ENCODE assay signal across 8 cellular contexts in the genomic region with DNA sequence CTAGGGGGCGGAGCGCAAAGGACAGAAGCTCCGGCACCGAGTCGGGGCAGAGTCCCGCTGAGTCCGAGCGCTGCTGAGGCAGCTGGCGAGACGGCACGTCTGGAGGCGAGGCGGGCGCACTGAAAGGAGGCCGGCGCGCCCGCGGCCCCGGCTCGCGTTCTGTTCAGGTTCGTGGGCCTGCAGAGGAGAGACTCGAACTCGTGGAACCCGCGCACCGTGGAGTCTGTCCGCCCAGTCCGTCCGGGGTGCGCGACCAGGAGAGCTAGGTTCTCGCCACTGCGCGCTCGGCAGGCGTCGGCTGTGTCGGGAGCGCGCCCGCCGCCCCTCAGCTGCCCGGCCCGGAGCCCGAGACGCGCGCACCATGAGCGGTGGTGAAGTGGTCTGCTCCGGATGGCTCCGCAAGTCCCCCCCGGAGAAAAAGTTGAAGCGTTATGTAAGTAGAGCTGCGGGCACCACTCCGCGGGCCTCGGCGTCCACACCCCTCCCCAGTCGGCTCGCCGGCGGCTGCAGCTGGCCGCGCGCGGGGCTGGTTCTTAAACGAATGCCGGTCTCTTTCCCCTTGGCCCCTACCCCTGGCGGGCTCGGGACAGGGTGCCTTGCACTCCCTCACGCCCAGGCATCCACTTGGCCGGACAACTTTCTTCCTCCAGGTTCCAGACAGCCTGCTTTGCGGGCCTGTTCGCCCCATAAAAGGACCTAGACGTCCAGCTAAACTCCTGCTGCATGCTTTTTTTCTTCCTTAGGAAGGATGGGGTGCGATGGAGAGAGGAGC. TPM values are rescaled to one million over a fixed set of nuclear protein-coding genes. Genes with fewer than 3 reads are reported as not detected.
DNase-seq lines count a peak whose midpoint lies in the region; ATAC-seq and TF ChIP-seq lines count a peak whose summit lies in the region.

GAB1 (plus strand) TSS at position 49 of the 772 bp plus-strand sequence; CDS start at position 362, 313 bp downstream.

- H3K4me3 ChIP-seq in duodenal mucosa (ENCODE audit: low read depth in 1 of 2, low read length in 2 of 2) (peak within 1 kb of the TSS; percentile 90 to 95), lower lobe of right lung (peak within 1 kb of the TSS; percentile 95), stomach smooth muscle (ENCODE audit: low read length in 2 of 2) (peak within 1 kb of the TSS; percentile 92 to 99)

- peaks cover 10 to 11% (median 11%) of the 10 kb centered on the region in 3 donors for H3K4me1 Mint-ChIP-seq in IgD-negative memory B cell
- peaks cover 6% of the 10 kb centered on the region for H3K4me1 Mint-ChIP-seq in T-helper 1 cell treated with Interleukin-12 subunit alpha and Interleukin-12 subunit beta and Interleukin-4 antibody, amounts not matched to agents 30 μg/mL and 1 μg/mL, for 36 hours (ENCODE audit: low read depth)

- peak within 1 kb of the TSS; percentile 89 for H3K27ac ChIP-seq in duodenal mucosa (ENCODE audit: low read depth, low read length)
- H3K27ac ChIP-seq in lower lobe of right lung, result peak within 1 kb of the TSS; percentile 90
- H3K27ac ChIP-seq in stomach smooth muscle (ENCODE audit: low read length), result peak within 1 kb of the TSS; percentile 96

- H3K9me3 ChIP-seq in duodenal mucosa (ENCODE audit: control insufficient read depth in 1 of 2, low read length in 2 of 2) (no peaks in the 10 kb centered on the region), lower lobe of right lung (no peaks in the 10 kb centered on the region), stomach smooth muscle (ENCODE audit: control insufficient read depth in 2 of 2, low read length in 2 of 2) (no peaks in the 10 kb centered on the region)

- H3K36me3 ChIP-seq in duodenal mucosa (ENCODE audit: control insufficient read depth in 1 of 2, insufficient read depth in 2 of 2, low read length in 2 of 2) (no peaks in the 10 kb centered on the region), lower lobe of right lung (no peaks in the 10 kb centered on the region), stomach smooth muscle (ENCODE audit: control insufficient read depth in 2 of 2, insufficient read depth in 2 of 2, low read length in 2 of 2) (no peaks in the 10 kb centered on the region)

- peak; percentile 41 to 54 for DNase-seq in activated CD4-positive, alpha-beta T cell treated with anti-CD3 and anti-CD28 coated beads, Interleukin-2, amount 50 U/mL, for 48 hours
- no peak for DNase-seq in activated CD4-positive, alpha-beta T cell treated with anti-CD3 and anti-CD28 coated beads, Interleukin-2, amount 50 U/mL, for 1 hour
- peak; percentile 86 for DNase-seq in lower lobe of right lung

- peak within 1 kb of the TSS; percentile 83 to 97 (median 96) for H3K4me3 Mint-ChIP-seq in IgD-negative memory B cell
- H3K4me3 Mint-ChIP-seq in T-helper 1 cell treated with Interleukin-12 subunit alpha and Interleukin-12 subunit beta and Interleukin-4 antibody, amounts not matched to agents 30 μg/mL and 1 μg/mL, for 36 hours, result peak within 1 kb of the TSS; percentile 89

- peak within 1 kb of the TSS; percentile 67 to 91 for H3K9ac ChIP-seq in duodenal mucosa (ENCODE audit: low read depth in 1 of 2, low read length in 2 of 2)
- peak within 1 kb of the TSS; percentile 84 to 85 for H3K9ac ChIP-seq in stomach smooth muscle (ENCODE audit: low read length in 2 of 2)

- H3K4me1 ChIP-seq in duodenal mucosa (ENCODE audit: control insufficient read depth in 1 of 2, insufficient read depth in 2 of 2, low read length in 2 of 2) (peaks cover 16 to 26% of the 10 kb centered on the region in 2 donors), lower lobe of right lung (peaks cover 16% of the 10 kb centered on the region), stomach smooth muscle (ENCODE audit: control insufficient read depth, insufficient read depth, low read length) (peaks cover 7% of the 10 kb centered on the region)

- intact Hi-C loops in lower lobe of right lung (cut with DNase I), result no loop called here

- H3K27ac Mint-ChIP-seq in IgD-negative memory B cell, result peak within 1 kb of the TSS in 2 of 3 donors; percentile 1 to 75
- no peak within 1 kb of the TSS for H3K27ac Mint-ChIP-seq in T-helper 1 cell treated with Interleukin-12 subunit alpha and Interleukin-12 subunit beta and Interleukin-4 antibody, amounts not matched to agents 30 μg/mL and 1 μg/mL, for 36 hours

- H3K9me3 Mint-ChIP-seq in IgD-negative memory B cell, result no peaks in the 10 kb centered on the region
- H3K9me3 Mint-ChIP-seq in T-helper 1 cell treated with Interleukin-12 subunit alpha and Interleukin-12 subunit beta and Interleukin-4 antibody, amounts not matched to agents 30 μg/mL and 1 μg/mL, for 36 hours, result no peaks in the 10 kb centered on the region

- peak; percentile 78 for ATAC-seq in GM21723 (IDR thresholded peaks at IDR 0.05; ENCODE audit: unreplicated experiment)
- peak; percentile 84 to 86 for ATAC-seq in lower lobe of right lung

- H3K27me3 ChIP-seq in duodenal mucosa (ENCODE audit: control insufficient read depth in 1 of 2, insufficient read depth in 2 of 2, low read length in 2 of 2) (no peaks in the 10 kb centered on the region), lower lobe of right lung (ENCODE audit: low read depth) (no peaks in the 10 kb centered on the region), stomach smooth muscle (ENCODE audit: control insufficient read depth in 1 of 2, insufficient read depth in 2 of 2, low read length in 2 of 2) (no peaks in the 10 kb centered on the region)

- H3K27me3 Mint-ChIP-seq in IgD-negative memory B cell, result peaks cover 33% of the 10 kb centered on the region
- H3K27me3 Mint-ChIP-seq in T-helper 1 cell treated with Interleukin-12 subunit alpha and Interleukin-12 subunit beta and Interleukin-4 antibody, amounts not matched to agents 30 μg/mL and 1 μg/mL, for 36 hours (ENCODE audit: low read depth), result peaks cover 60% of the 10 kb centered on the region

- H3K36me3 Mint-ChIP-seq in IgD-negative memory B cell, result peaks cover 1% of the 10 kb centered on the region
- no peaks in the 10 kb centered on the region for H3K36me3 Mint-ChIP-seq in T-helper 1 cell treated with Interleukin-12 subunit alpha and Interleukin-12 subunit beta and Interleukin-4 antibody, amounts not matched to agents 30 μg/mL and 1 μg/mL, for 36 hours (ENCODE audit: low read depth)

- no peak for TF ChIP-seq CTCF in lower lobe of right lung (IDR thresholded peaks at IDR 0.05)

RNA-seq across cellular contexts. Expression of gene GAB1, which starts in this region (rescaled TPM):
- polyA plus RNA-seq in IgD-negative memory B cell, result 2.1 TPM
- 63.3 TPM for total RNA-seq in lower lobe of right lung
